In the genomic region with DNA sequence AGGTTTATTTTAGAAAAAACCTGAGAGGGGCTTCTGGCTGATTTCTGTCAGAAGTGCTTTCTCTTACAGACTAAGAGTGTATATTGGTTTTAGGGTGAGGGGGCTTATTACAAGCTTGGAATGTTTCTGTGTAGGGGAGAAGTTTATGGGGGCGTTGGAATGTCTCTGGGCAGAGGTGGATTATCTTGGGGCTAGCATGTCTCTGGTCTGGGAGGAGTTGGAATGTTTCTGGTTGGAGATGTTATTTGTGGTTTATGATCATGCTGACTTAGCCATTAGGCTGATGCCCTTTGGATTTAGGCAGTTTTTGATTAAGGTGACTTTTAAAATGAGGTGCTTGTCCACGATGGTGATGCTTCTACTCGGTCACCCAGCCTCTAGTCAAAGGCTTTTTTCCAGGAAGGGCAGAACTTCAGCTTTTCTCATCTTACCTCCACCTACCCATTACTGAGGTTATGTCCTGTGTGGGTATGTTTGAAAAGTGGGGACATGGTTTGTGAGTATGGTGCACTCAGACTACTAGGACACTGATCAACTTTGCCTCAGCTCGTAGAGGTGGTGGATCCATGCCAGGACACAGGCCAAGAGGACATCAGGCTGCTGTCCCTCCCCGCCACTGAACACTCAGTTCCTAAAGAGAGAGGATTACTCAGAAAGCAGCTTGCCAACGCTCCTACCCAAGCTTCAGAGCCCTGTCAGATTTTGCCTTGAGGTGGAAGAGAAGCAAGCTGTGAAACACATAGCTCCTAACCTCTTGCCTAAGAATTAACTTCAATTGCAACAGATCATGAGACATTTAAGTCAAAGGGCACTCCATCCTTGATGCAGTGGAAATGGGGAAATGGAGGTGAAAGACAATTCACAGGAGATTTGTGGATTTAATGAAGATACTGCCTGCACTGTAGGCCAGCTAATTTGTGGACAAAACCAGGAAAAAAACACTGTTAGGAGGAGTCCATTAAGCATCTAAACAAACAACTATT, we compare ENCODE assay signal across 1 cellular context.
TF ChIP-seq lines count a peak whose summit lies in the region.

No MANE protein-coding gene starts in this region.

TF ChIP-seq in HEK293T, 16 proteins besides CTCF, POLR2A, EP300 and RAD21:
- no peak for TF ChIP-seq FOXA1 (IDR thresholded peaks at IDR 0.05)
- TF ChIP-seq ZNF384 (IDR thresholded peaks at IDR 0.05) = no peak
- no peak for TF ChIP-seq L3MBTL2 (conservative IDR thresholded peaks at IDR 0.05)
- TF ChIP-seq LEF1 (IDR thresholded peaks at IDR 0.05; ENCODE audit: borderline replicate concordance) = no peak
- no peak for TF ChIP-seq FOXK2 (IDR thresholded peaks at IDR 0.05)
- no peak for TF ChIP-seq SP1 (IDR thresholded peaks at IDR 0.05)
- TF ChIP-seq FOXM1 (IDR thresholded peaks at IDR 0.05; ENCODE audit: borderline replicate concordance) = no peak
- no peak for TF ChIP-seq BHLHE40 (IDR thresholded peaks at IDR 0.05; ENCODE audit: borderline replicate concordance)
- TF ChIP-seq, protein P1, sequence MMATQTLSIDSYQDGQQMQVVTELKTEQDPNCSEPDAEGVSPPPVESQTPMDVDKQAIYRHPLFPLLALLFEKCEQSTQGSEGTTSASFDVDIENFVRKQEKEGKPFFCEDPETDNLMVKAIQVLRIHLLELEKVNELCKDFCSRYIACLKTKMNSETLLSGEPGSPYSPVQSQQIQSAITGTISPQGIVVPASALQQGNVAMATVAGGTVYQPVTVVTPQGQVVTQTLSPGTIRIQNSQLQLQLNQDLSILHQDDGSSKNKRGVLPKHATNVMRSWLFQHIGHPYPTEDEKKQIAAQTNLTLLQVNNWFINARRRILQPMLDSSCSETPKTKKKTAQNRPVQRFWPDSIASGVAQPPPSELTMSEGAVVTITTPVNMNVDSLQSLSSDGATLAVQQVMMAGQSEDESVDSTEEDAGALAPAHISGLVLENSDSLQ (IDR thresholded peaks at IDR 0.05) = no peak
- no peak for TF ChIP-seq TARDBP (IDR thresholded peaks at IDR 0.05)
- TF ChIP-seq HDGF (IDR thresholded peaks at IDR 0.05; ENCODE audit: borderline replicate concordance) = no peak
- TF ChIP-seq SUZ12 (IDR thresholded peaks at IDR 0.05) = no peak
- no peak for TF ChIP-seq ELF4 (IDR thresholded peaks at IDR 0.05)
- no peak for TF ChIP-seq NFRKB (IDR thresholded peaks at IDR 0.05)
- TF ChIP-seq ARNT (IDR thresholded peaks at IDR 0.05) = no peak
- no peak for TF ChIP-seq CTBP1 (IDR thresholded peaks at IDR 0.05; ENCODE audit: borderline replicate concordance)
